8 cellular contexts compared by ENCODE assay signal in genomic region chr7:148914208-148914777, GRCh38. TPM values are rescaled to one million over a fixed set of nuclear protein-coding genes. Genes with fewer than 3 reads are reported as not detected.
DNase-seq lines count a peak whose midpoint lies in the region; ATAC-seq, FAIRE-seq and TF ChIP-seq lines count a peak whose summit lies in the region.

No MANE protein-coding gene starts in this region.

- no peaks in the 10 kb centered on the region for H3K27me3 ChIP-seq in PC-3 (ENCODE audit: low read length)

- CTCF ChIA-PET in PC-3 (lab: Charles Lee), result interaction anchor here (0.7 kb wide), 1 partner anchor 672 kb away, joined by 11 read pairs; no protein-coding TSS in a partner anchor

- H3K27ac ChIP-seq in PC-3 (ENCODE audit: low read length), result peak overlapping the region; percentile 25

- no peaks in the 10 kb centered on the region for H3K36me3 Mint-ChIP-seq in activated naive CD8-positive, alpha-beta T cell treated with anti-CD3 and anti-CD28 coated beads, Interleukin-2, amount 10 ng/mL, durations not matched to agents 7 days and 5 days
- no peaks in the 10 kb centered on the region for H3K36me3 Mint-ChIP-seq in progenitor cell of endocrine pancreas (ENCODE audit: insufficient read depth)

- H3K9ac ChIP-seq in PC-3 (ENCODE audit: low read length), result no peak overlapping the region

- ATAC-seq in HG02588 (IDR thresholded peaks at IDR 0.05; ENCODE audit: unreplicated experiment) (peak; percentile 69), PC-3 (peak; percentile 81)
- peak; percentile 39 for ATAC-seq in activated naive CD8-positive, alpha-beta T cell treated with anti-CD3 and anti-CD28 coated beads, Interleukin-2, amount 10 ng/mL, durations not matched to agents 7 days and 5 days (ENCODE audit: low read depth)

- peaks cover 22% of the 10 kb centered on the region for H3K4me1 ChIP-seq in PC-3 (ENCODE audit: insufficient read depth, low read length)

- H3F3A ChIP-seq in PC-3 (ENCODE audit: low read length, unreplicated experiment), result no peaks in the 10 kb centered on the region

- peak; percentile 71 for FAIRE-seq in GM12891 (lab: Jason Lieb, UNC)

- no peaks in the 10 kb centered on the region for H4K20me1 ChIP-seq in PC-3 (ENCODE audit: low read length)

- H3K4me1 Mint-ChIP-seq in activated naive CD8-positive, alpha-beta T cell treated with anti-CD3 and anti-CD28 coated beads, Interleukin-2, amount 10 ng/mL, durations not matched to agents 7 days and 5 days, result peaks cover 54% of the 10 kb centered on the region
- H3K4me1 Mint-ChIP-seq in progenitor cell of endocrine pancreas (ENCODE audit: low read depth), result no peaks in the 10 kb centered on the region

- POLR2A ChIA-PET in PC-3 (lab: Charles Lee; ENCODE audit: unreplicated experiment), result interaction anchor here (0.5 kb wide), 2 partner anchors 19 to 27 kb away, joined by 3 to 22 read pairs; no protein-coding TSS in a partner anchor
- POLR2A ChIA-PET in activated naive CD8-positive, alpha-beta T cell treated with anti-CD3 and anti-CD28 coated beads, Interleukin-2, amount 10 ng/mL, durations not matched to agents 7 days and 5 days (lab: Charles Lee), result interaction anchor here (0.8 to 5.7 kb wide), 6 partner anchors 9 to 216 kb away, joined by 3 to 73 read pairs (median 6); partner anchors contain the start of genes CUL1 and EZH2

- no peak for DNase-seq in GM12891 (ENCODE audit: insufficient read length, low spot score)
- peak; percentile 88 for DNase-seq in PC-3
- peak; percentile 47 for DNase-seq in activated naive CD8-positive, alpha-beta T cell treated with anti-CD3 and anti-CD28 coated beads, Interleukin-2, amount 10 ng/mL, durations not matched to agents 7 days and 5 days
- DNase-seq in skeletal muscle cell (ENCODE audit: low read depth), result peak; percentile 41
- no peak for DNase-seq in SK-N-DZ (ENCODE audit: low spot score)
- DNase-seq in NCI-H1436 treated with DMSO at 0.1 percent for 48 hours (lab: John Stamatoyannopoulos, UW), result no peak
- DNase-seq in progenitor cell of endocrine pancreas (ENCODE audit: low spot score, unreplicated experiment), result no peak

- H3K9me3 ChIP-seq in PC-3 (ENCODE audit: low read length), result no peaks in the 10 kb centered on the region

- H2AFZ ChIP-seq in PC-3 (ENCODE audit: low read length), result peak overlapping the region; percentile 41; the same call in 1 of the 2 replicates

- peak overlapping the region; percentile 59 for H3K4me2 ChIP-seq in PC-3 (ENCODE audit: low read length)

- H3K9me2 ChIP-seq in PC-3 (replicated peaks; ENCODE audit: low read length), result no peaks in the 10 kb centered on the region

- no peaks in the 10 kb centered on the region for H3K36me3 ChIP-seq in PC-3 (ENCODE audit: low read depth, low read length)

- no peaks in the 10 kb centered on the region for H3K27me3 Mint-ChIP-seq in activated naive CD8-positive, alpha-beta T cell treated with anti-CD3 and anti-CD28 coated beads, Interleukin-2, amount 10 ng/mL, durations not matched to agents 7 days and 5 days
- peaks cover 6% of the 10 kb centered on the region for H3K27me3 Mint-ChIP-seq in progenitor cell of endocrine pancreas

- no peak for TF ChIP-seq POLR2A in GM12891 (IDR thresholded peaks at IDR 0.05; ENCODE audit: low read depth, low read length)

- no peaks in the 10 kb centered on the region for H3K79me2 ChIP-seq in PC-3 (ENCODE audit: low read length)

- no TSS peak for BruUV-seq in PC-3 (replicated peaks; lab: Mats Ljungman, UMichigan)

- peak overlapping the region; percentile 70 for H3K4me3 Mint-ChIP-seq in activated naive CD8-positive, alpha-beta T cell treated with anti-CD3 and anti-CD28 coated beads, Interleukin-2, amount 10 ng/mL, durations not matched to agents 7 days and 5 days
- no peak overlapping the region for H3K4me3 Mint-ChIP-seq in progenitor cell of endocrine pancreas (ENCODE audit: low read depth)

- H3K9me3 Mint-ChIP-seq in activated naive CD8-positive, alpha-beta T cell treated with anti-CD3 and anti-CD28 coated beads, Interleukin-2, amount 10 ng/mL, durations not matched to agents 7 days and 5 days, result no peaks in the 10 kb centered on the region
- no peaks in the 10 kb centered on the region for H3K9me3 Mint-ChIP-seq in progenitor cell of endocrine pancreas (ENCODE audit: low read depth)

- peak overlapping the region; percentile 95 for H3K27ac Mint-ChIP-seq in activated naive CD8-positive, alpha-beta T cell treated with anti-CD3 and anti-CD28 coated beads, Interleukin-2, amount 10 ng/mL, durations not matched to agents 7 days and 5 days
- no peak overlapping the region for H3K27ac Mint-ChIP-seq in progenitor cell of endocrine pancreas

- H3K4me3 ChIP-seq in PC-3 (ENCODE audit: low read length) (no peak overlapping the region; the same call in 1 of the 2 replicates), skeletal muscle cell (ENCODE audit: low read depth, low read length) (no peak overlapping the region)

- TF ChIP-seq CTCF in PC-3 (conservative IDR thresholded peaks at IDR 0.05; ENCODE audit: low read depth, low read length) (no peak), progenitor cell of endocrine pancreas (IDR thresholded peaks at IDR 0.05; ENCODE audit: unreplicated experiment) (no peak)

- intact Hi-C loops in PC-3 (cut with micrococcal nuclease), result no loop called here

TF ChIP-seq in GM12891, 5 proteins besides CTCF, POLR2A, EP300 and RAD21:
- TF ChIP-seq SPI1 (IDR thresholded peaks at IDR 0.05; ENCODE audit: low read depth, low read length), result no peak
- TF ChIP-seq PAX5 (IDR thresholded peaks at IDR 0.05; ENCODE audit: insufficient read depth, low read length, severe bottlenecking), result peak; percentile 22
- no peak for TF ChIP-seq TAF1 (IDR thresholded peaks at IDR 0.05; ENCODE audit: low read depth, low read length)
- TF ChIP-seq POU2F2 (IDR thresholded peaks at IDR 0.05; ENCODE audit: low read depth, low read length), result 0 out of 2 replicates have a peak, but pooled peaks have one; percentile 40

RNA-seq across cellular contexts. Expression of gene EZH2, which starts 30.2 kb away (rescaled TPM):
- polyA plus RNA-seq in GM12891 (2012; ENCODE audit: low read depth, missing spikeins), result 31.3 TPM
- total RNA-seq in PC-3 (2014; rRNA removed) (18.9 and 30.5 TPM in 2 replicates), progenitor cell of endocrine pancreas (56.6 and 57.6 TPM in 2 replicates)
- total RNA-seq in activated naive CD8-positive, alpha-beta T cell treated with anti-CD3 and anti-CD28 coated beads, Interleukin-2, amount 10 ng/mL, durations not matched to agents 7 days and 5 days, result 10 to 100 TPM; 73.8 to 76.6 TPM
- polyA plus RNA-seq in SK-N-DZ (2014; cell fraction: cytosol; rRNA removed), result 55.2 and 64.4 TPM in 2 replicates
- polyA plus RNA-seq in SK-N-DZ (2014; cell fraction: nucleus; rRNA removed), result 220 and 281 TPM in 2 replicates

Comparison
In these comparisons a context has a peak if more than half of its experiments do, and no peak if none do; other contexts are left out.
1. DNase-seq: peak in PC-3 (single experiment), activated naive CD8-positive, alpha-beta T cell treated with anti-CD3 and anti-CD28 coated beads, Interleukin-2, amount 10 ng/mL, durations not matched to agents 7 days and 5 days (single experiment) and skeletal muscle cell (single experiment); none in GM12891 (single experiment), SK-N-DZ (single experiment), NCI-H1436 treated with DMSO at 0.1 percent for 48 hours (single experiment) and progenitor cell of endocrine pancreas (single experiment).
2. Peak in every context shown above with its lines, with median percentiles within 50 percentile points of each other: ATAC-seq.